In the genomic region with DNA sequence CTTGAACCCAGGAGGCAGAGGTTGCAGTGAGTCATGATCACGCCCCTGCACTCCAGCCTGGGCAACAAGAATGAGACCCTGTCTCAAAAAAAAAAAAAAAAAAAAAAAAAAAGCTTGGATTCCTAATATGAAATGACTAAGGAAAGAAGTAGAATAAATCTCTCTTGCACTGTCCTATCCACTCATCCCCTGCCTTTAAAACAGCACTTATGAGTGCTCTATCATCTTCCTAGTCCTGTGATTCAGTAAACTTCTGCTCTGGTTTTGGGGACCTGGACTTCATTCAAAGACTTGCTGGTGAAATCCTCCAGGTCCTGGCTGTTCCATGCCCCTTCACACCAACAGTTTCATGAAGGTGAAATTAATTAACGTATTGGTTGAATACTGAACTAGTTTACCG, we compare ENCODE assay signal across 1 cellular context.
TF ChIP-seq lines count a peak whose summit lies in the region.

No MANE protein-coding gene starts in this region.

TF ChIP-seq in K562, 482 proteins besides CTCF, POLR2A, EP300 and RAD21:
- TF ChIP-seq, protein P1, sequence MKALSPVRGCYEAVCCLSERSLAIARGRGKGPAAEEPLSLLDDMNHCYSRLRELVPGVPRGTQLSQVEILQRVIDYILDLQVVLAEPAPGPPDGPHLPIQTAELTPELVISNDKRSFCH (CRISPR knock-in tag; IDR thresholded peaks at IDR 0.05), result no peak
- TF ChIP-seq, protein P1 (tag; IDR thresholded peaks at IDR 0.05), result no peak
TF ChIP-seq in K562: peak in this region for 0.
